Comparison of ENCODE assay signal across 7 cellular contexts in the genomic region with DNA sequence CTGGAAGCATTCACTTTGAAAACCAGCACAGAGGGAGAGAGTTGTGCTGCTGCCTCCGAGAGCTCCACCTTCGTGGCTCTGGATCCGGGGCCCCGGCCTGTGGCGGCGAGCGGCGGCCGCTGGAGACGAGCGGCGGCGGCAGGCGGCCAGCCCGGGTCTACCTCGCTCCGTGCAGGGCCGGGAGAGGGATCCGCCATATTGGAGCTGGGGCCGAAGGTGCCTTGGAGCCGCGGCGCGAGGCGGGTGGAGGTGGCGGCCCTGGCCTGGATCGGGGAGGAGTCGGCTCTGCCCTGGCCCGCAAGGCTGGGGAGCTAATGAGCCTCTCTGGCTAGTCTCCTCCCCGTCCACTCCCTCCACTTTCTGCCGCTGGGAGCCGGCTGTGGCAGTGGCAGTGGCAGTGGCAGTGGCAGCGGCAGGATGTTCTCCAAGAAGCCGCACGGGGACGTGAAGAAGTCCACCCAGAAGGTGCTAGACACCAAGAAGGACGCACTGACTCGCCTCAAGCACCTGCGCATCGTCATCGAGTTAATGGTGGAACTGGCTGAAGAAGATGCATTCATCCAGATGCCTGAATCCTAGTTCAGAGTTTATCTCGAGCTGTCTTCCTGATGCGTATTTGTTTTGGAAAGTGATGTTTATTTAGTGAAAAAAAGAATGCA. TPM values are rescaled to one million over a fixed set of nuclear protein-coding genes. Genes with fewer than 3 reads are reported as not detected.
DNase-seq lines count a peak whose midpoint lies in the region; ATAC-seq and TF ChIP-seq lines count a peak whose summit lies in the region.
"Not testable (repeated sequence)": the region's sequence is repeated elsewhere in the genome, so short reads cannot be mapped to it uniquely, and the experiment has no call there.

No MANE protein-coding gene starts in this region.

- H3K27me3 Mint-ChIP-seq in activated CD8-positive, alpha-beta T cell treated with anti-CD3 and anti-CD28 coated beads for 36 hours; central memory CD8-positive, alpha-beta T cell: not testable (repeated sequence)

- peak; percentile 84 for ATAC-seq in GM18907 (IDR thresholded peaks at IDR 0.05; ENCODE audit: unreplicated experiment)
- ATAC-seq in HG02970 (IDR thresholded peaks at IDR 0.05; ENCODE audit: low FRiP score, unreplicated experiment) = peak; percentile 66
- peak; percentile 93 for ATAC-seq in activated CD8-positive, alpha-beta T cell treated with anti-CD3 and anti-CD28 coated beads for 36 hours
- ATAC-seq in central memory CD8-positive, alpha-beta T cell (replicated peaks; ENCODE audit: extremely low read depth, poor library complexity, severe bottlenecking) = peak; percentile 79
- peak in 1 of 2 donors; percentile 27 for ATAC-seq in gastrocnemius medialis

- in situ Hi-C loops in gastrocnemius medialis (cut with MboI; ENCODE audit: low sequenced_read_pairs in 4 of 4) = not testable (repeated sequence)

- H3K4me3 ChIP-seq in gastrocnemius medialis = peak overlapping the region in 2 of 4 donors; percentile 54 to 63

- not testable (repeated sequence) for H3K4me1 Mint-ChIP-seq in activated CD8-positive, alpha-beta T cell treated with anti-CD3 and anti-CD28 coated beads for 36 hours (ENCODE audit: low read depth); central memory CD8-positive, alpha-beta T cell

- not testable (repeated sequence) for H3K36me3 Mint-ChIP-seq in activated CD8-positive, alpha-beta T cell treated with anti-CD3 and anti-CD28 coated beads for 36 hours (ENCODE audit: low read depth); central memory CD8-positive, alpha-beta T cell (ENCODE audit: insufficient read depth)

- not testable (repeated sequence) for H3K4me1 ChIP-seq in gastrocnemius medialis

- H3K9me3 Mint-ChIP-seq in activated CD8-positive, alpha-beta T cell treated with anti-CD3 and anti-CD28 coated beads for 36 hours; central memory CD8-positive, alpha-beta T cell: not testable (repeated sequence)

- not testable (repeated sequence) for TF ChIP-seq POLR2A in gastrocnemius medialis (IDR thresholded peaks at IDR 0.05)

- peak; percentile 35 for DNase-seq in NCI-H748 (lab: John Stamatoyannopoulos, UW; ENCODE audit: unreplicated experiment)
- peak; percentile 21 for DNase-seq in activated CD8-positive, alpha-beta T cell treated with anti-CD3 and anti-CD28 coated beads for 36 hours
- not testable (repeated sequence) for DNase-seq in central memory CD8-positive, alpha-beta T cell (ENCODE audit: low spot score in 2 of 2); gastrocnemius medialis

- not testable (repeated sequence) for H3K27ac Mint-ChIP-seq in activated CD8-positive, alpha-beta T cell treated with anti-CD3 and anti-CD28 coated beads for 36 hours; central memory CD8-positive, alpha-beta T cell (ENCODE audit: low read depth)

- H3K27ac ChIP-seq in layer of hippocampus (ENCODE audit: low read depth, low read length) = peak overlapping the region; percentile 52
- peak overlapping the region; percentile 63 to 81 (median 70) for H3K27ac ChIP-seq in gastrocnemius medialis

- POLR2A ChIA-PET in activated CD8-positive, alpha-beta T cell treated with anti-CD3 and anti-CD28 coated beads for 36 hours (lab: Charles Lee) = not testable (repeated sequence)

- CTCF ChIA-PET in activated CD8-positive, alpha-beta T cell treated with anti-CD3 and anti-CD28 coated beads for 36 hours (lab: Charles Lee) = not testable (repeated sequence)

- not testable (repeated sequence) for H3K9me3 ChIP-seq in gastrocnemius medialis

- not testable (repeated sequence) for TF ChIP-seq CTCF in activated CD8-positive, alpha-beta T cell treated with anti-CD3 and anti-CD28 coated beads for 36 hours (IDR thresholded peaks at IDR 0.05); gastrocnemius medialis (IDR thresholded peaks at IDR 0.05 in 4 of 5, conservative IDR thresholded peaks at IDR 0.05 in 1 of 5)

- H3K27me3 ChIP-seq in layer of hippocampus (ENCODE audit: control insufficient read depth, insufficient read depth, low read length); gastrocnemius medialis: not testable (repeated sequence)

- intact Hi-C loops in activated CD8-positive, alpha-beta T cell treated with anti-CD3 and anti-CD28 coated beads for 36 hours (cut with micrococcal nuclease); gastrocnemius medialis (cut with DNase I; ENCODE audit: low total_unique reads): not testable (repeated sequence)

- peaks cover 0 to 20% of the 10 kb centered on the region in 2 donors for H3K36me3 ChIP-seq in gastrocnemius medialis

- not testable (repeated sequence) for H3K4me3 Mint-ChIP-seq in activated CD8-positive, alpha-beta T cell treated with anti-CD3 and anti-CD28 coated beads for 36 hours; central memory CD8-positive, alpha-beta T cell

RNA-seq across cellular contexts. Expression of gene FKTN, which starts 38.1 kb away (rescaled TPM):
- 10 to 100 TPM; 13.9 to 14.3 TPM for total RNA-seq in activated CD8-positive, alpha-beta T cell treated with anti-CD3 and anti-CD28 coated beads for 36 hours
- 1 to 10 TPM; 3.2 to 7.7 (median 6.1) TPM for total RNA-seq in gastrocnemius medialis
